ENCODE assay signal across 1 cellular context in the genomic region with DNA sequence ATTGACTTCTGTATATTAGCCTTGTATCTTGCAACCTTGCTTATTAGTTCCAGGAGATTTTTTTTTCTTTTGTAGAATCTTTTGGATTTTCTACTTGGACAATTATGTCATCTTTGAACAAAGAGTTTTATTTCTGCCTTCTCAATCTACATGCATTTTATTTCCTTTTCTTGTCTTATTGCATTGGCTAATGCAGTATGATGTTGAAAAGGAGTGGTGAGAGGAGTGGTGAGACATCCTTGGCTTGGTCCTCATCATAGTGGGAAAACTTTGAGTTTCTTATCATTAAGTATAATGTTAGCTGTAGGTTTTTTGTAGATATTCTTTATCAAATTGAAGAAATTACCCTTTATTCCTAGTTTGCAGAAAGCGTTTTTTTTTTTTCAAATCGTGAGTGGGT.
TF ChIP-seq lines count a peak whose summit lies in the region.

No MANE protein-coding gene starts in this region.

TF ChIP-seq in HepG2, 621 proteins besides CTCF, POLR2A, EP300 and RAD21:
- TF ChIP-seq ZNF280D (CRISPR knock-in tag; IDR thresholded peaks at IDR 0.05) = 0 out of 2 replicates have a peak, but pooled peaks have one; percentile 48
- no peak for TF ChIP-seq ZIK1 (CRISPR knock-in tag; IDR thresholded peaks at IDR 0.05; ENCODE audit: borderline replicate concordance, low read depth)
